8 cellular contexts compared by ENCODE assay signal in the genomic region with DNA sequence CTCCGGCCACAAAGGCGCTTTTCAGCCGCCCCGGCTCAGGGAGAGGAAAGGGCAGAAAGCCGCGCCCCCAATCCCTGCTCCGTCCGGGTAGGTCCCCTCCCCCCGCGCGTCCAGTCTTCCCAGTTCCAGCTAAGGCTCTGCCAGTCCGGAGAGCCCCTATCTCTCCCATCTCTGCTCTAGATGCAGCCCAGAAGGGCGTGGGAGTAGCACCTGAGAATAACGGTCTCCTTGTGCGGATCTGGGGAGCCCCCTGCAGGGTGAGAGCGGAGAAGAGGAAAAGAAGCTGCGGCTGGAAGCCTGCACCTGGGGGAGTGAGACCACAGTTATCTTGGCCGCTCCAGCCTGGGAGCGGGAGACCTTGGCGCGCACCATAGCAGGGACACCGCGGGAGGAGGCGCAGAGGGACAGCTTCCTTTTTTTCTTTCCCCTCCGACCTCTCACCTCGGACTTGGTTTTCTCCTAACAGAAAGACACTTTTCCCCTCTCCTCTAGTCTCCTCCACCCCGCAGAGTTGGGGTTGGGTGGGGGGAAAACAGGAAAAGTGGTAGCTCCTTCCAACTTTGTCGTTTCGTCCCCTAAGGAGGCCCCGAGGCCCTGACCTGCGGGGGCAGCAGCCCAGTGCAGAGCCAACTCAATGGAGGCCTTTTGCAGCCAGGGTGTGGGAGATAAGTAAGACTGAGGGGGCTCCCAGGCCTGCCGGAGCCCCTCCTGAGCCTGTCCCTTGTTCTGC. TPM values are rescaled to one million over a fixed set of nuclear protein-coding genes. Genes with fewer than 3 reads are reported as not detected.
DNase-seq lines count a peak whose midpoint lies in the region; TF ChIP-seq lines count a peak whose summit lies in the region.

No MANE protein-coding gene starts in this region.

- peak; percentile 56; the same call in 1 of the 2 replicates for TF ChIP-seq CTCF in GM12875 (IDR thresholded peaks at IDR 0.05; ENCODE audit: borderline replicate concordance, insufficient read depth, low read depth, low read length)
- TF ChIP-seq CTCF in fibroblast of lung (conservative IDR thresholded peaks at IDR 0.05 in 1 of 2, IDR thresholded peaks at IDR 0.05 in 1 of 2; ENCODE audit: low read depth in 1 of 2, low read length in 2 of 2), result peak; percentile 39 to 55
- TF ChIP-seq CTCF in osteoblast (IDR thresholded peaks at IDR 0.05; ENCODE audit: extremely low read depth, low read depth, low read length), result peak; percentile 29
- TF ChIP-seq CTCF in vagina (IDR thresholded peaks at IDR 0.05), result no peak

- no peak overlapping the region for H3K4me3 ChIP-seq in GM12875 (ENCODE audit: low read depth, low read length)
- H3K4me3 ChIP-seq in fibroblast of lung (replicated peaks in 1 of 4; ENCODE audit: control extremely low read depth in 1 of 4, insufficient read depth in 1 of 4, low read depth in 3 of 4, low read length in 4 of 4), result peak overlapping the region; percentile 16 to 50 (median 30)
- peak overlapping the region; percentile 55 for H3K4me3 ChIP-seq in osteoblast (ENCODE audit: insufficient read depth, low read length)
- H3K4me3 ChIP-seq in vagina, result peak overlapping the region; percentile 14 to 21

- H3K9me3 ChIP-seq in fibroblast of lung (ENCODE audit: control insufficient read depth, insufficient read depth, low read depth, low read length) (no peaks in the 10 kb centered on the region), osteoblast (ENCODE audit: low read depth, low read length) (no peaks in the 10 kb centered on the region), vagina (no peaks in the 10 kb centered on the region)

- H3K79me2 ChIP-seq in fibroblast of lung (ENCODE audit: control insufficient read depth, insufficient read depth, low read length) (no peaks in the 10 kb centered on the region), osteoblast (ENCODE audit: insufficient read depth, low read length) (no peaks in the 10 kb centered on the region)

- intact Hi-C loops in vagina (cut with DNase I), result loop anchor here (10.0 kb wide), 1 partner anchor 143 kb away; no protein-coding TSS in a partner anchor

- DNase-seq in NCI-H460 (ENCODE audit: extremely low read depth, low read depth) (peak; percentile 40), activated T-cell treated with anti-CD3 and anti-CD28 coated beads for 24 hours (ENCODE audit: low read depth) (peak; percentile 44), fibroblast of lung (ENCODE audit: low read depth in 2 of 2) (no peak), osteoblast (ENCODE audit: insufficient read length, low spot score, missing footprints) (peak; percentile 95), vagina (ENCODE audit: extremely low spot score in 2 of 2) (no peak), NOMO-1 (lab: John Stamatoyannopoulos, UW; ENCODE audit: unreplicated experiment in 2 of 2) (no peak), DMS79 (lab: John Stamatoyannopoulos, UW) (no peak)

- H3K27ac ChIP-seq in fibroblast of lung (ENCODE audit: insufficient read depth, low read length), result no peak overlapping the region
- no peak overlapping the region for H3K27ac ChIP-seq in osteoblast (ENCODE audit: low read depth, low read length)
- H3K27ac ChIP-seq in vagina, result no peak overlapping the region

- no peaks in the 10 kb centered on the region for H3K36me3 ChIP-seq in fibroblast of lung (ENCODE audit: control insufficient read depth, insufficient read depth, low read length)
- peaks cover 8% of the 10 kb centered on the region for H3K36me3 ChIP-seq in osteoblast (ENCODE audit: insufficient read depth, low read length)
- H3K36me3 ChIP-seq in vagina, result peaks cover 0 to 5% of the 10 kb centered on the region in 2 donors

- no peak overlapping the region for H3K9ac ChIP-seq in fibroblast of lung (ENCODE audit: insufficient read depth, low read length)

- peak overlapping the region; percentile 77 for H3K4me2 ChIP-seq in fibroblast of lung (ENCODE audit: extremely low read depth, insufficient read depth, low read length)
- H3K4me2 ChIP-seq in osteoblast (ENCODE audit: insufficient read depth, low read length), result peak overlapping the region; percentile 72

- H3K27me3 ChIP-seq in fibroblast of lung (ENCODE audit: control insufficient read depth, insufficient read depth, low read length), result peaks cover 21% of the 10 kb centered on the region
- peaks cover 53% of the 10 kb centered on the region for H3K27me3 ChIP-seq in osteoblast (ENCODE audit: insufficient read depth, low read length)
- no peaks in the 10 kb centered on the region for H3K27me3 ChIP-seq in vagina

- H2AFZ ChIP-seq in fibroblast of lung (ENCODE audit: low read length), result no peak overlapping the region
- peak overlapping the region; percentile 46 for H2AFZ ChIP-seq in osteoblast (ENCODE audit: low read length)

- H3K4me1 ChIP-seq in fibroblast of lung (ENCODE audit: control insufficient read depth, extremely low read depth, insufficient read depth, low read length), result peaks cover 9% of the 10 kb centered on the region
- H3K4me1 ChIP-seq in osteoblast (ENCODE audit: insufficient read depth, low read length), result peaks cover 11% of the 10 kb centered on the region
- peaks cover 59% of the 10 kb centered on the region for H3K4me1 ChIP-seq in vagina

- no peak for TF ChIP-seq POLR2A in vagina (IDR thresholded peaks at IDR 0.05)

- no peaks in the 10 kb centered on the region for H4K20me1 ChIP-seq in fibroblast of lung (ENCODE audit: control insufficient read depth, extremely low read depth, insufficient read depth, low read length)
- peaks cover 2% of the 10 kb centered on the region for H4K20me1 ChIP-seq in osteoblast (ENCODE audit: insufficient read depth, low read length)

RNA-seq across cellular contexts. Expression of a gene that starts 2.4 kb away (rescaled TPM):
- total RNA-seq in NCI-H460 (2014; rRNA removed; shearing (Covaris generic)), result 0.07 TPM in 1 of 2 replicates, not detected in the other
- not detected in 2 replicates for polyA plus RNA-seq in NCI-H460 (2014; cell fraction: nucleus; rRNA removed)
- total RNA-seq in fibroblast of lung (under 0.01 TPM in 2 replicates), osteoblast (under 0.01 TPM in 1 of 2 replicates, not detected in the other), vagina (1.5 TPM)
- 0.01 TPM in 2 replicates for polyA plus RNA-seq in fibroblast of lung
- polyA plus RNA-seq in fibroblast of lung (2012), result not detected in 2 replicates
- not detected in 2 replicates for polyA minus RNA-seq in fibroblast of lung (ENCODE audit: low replicate concordance)

RNA-seq across cellular contexts. Expression of a gene that starts 18.4 kb away (rescaled TPM):
- total RNA-seq in NCI-H460 (2014; rRNA removed; shearing (Covaris generic)), result 34.0 and 35.6 TPM in 2 replicates
- polyA plus RNA-seq in NCI-H460 (2014; cell fraction: nucleus; rRNA removed), result 62.7 and 83.6 TPM in 2 replicates
- total RNA-seq in fibroblast of lung (53.2 and 54.2 TPM in 2 replicates), osteoblast (57.2 and 60.4 TPM in 2 replicates), vagina (53.3 TPM)
- polyA plus RNA-seq in fibroblast of lung, result 28.0 and 30.9 TPM in 2 replicates
- 28.2 and 29.8 TPM in 2 replicates for polyA plus RNA-seq in fibroblast of lung (2012)
- polyA minus RNA-seq in fibroblast of lung (ENCODE audit: low replicate concordance), result 45.6 and 115 TPM in 2 replicates

RNA-seq across cellular contexts. Expression of a gene that starts 22.5 kb away (rescaled TPM):
- 3.6 and 5.1 TPM in 2 replicates for total RNA-seq in NCI-H460 (2014; rRNA removed; shearing (Covaris generic))
- 11.0 and 11.6 TPM in 2 replicates for polyA plus RNA-seq in NCI-H460 (2014; cell fraction: nucleus; rRNA removed)
- total RNA-seq in fibroblast of lung, result 0.33 and 0.51 TPM in 2 replicates
- polyA plus RNA-seq in fibroblast of lung, result 0.28 and 0.41 TPM in 2 replicates
- 0.37 and 0.39 TPM in 2 replicates for polyA plus RNA-seq in fibroblast of lung (2012)
- polyA minus RNA-seq in fibroblast of lung (ENCODE audit: low replicate concordance), result not detected in 2 replicates
- total RNA-seq in osteoblast, result 0.72 and 0.88 TPM in 2 replicates
- total RNA-seq in vagina, result 1.7 TPM

RNA-seq across cellular contexts. Expression of a gene that starts 31.7 kb away (rescaled TPM):
- total RNA-seq in NCI-H460 (2014; rRNA removed; shearing (Covaris generic)), result 19.1 and 21.0 TPM in 2 replicates
- polyA plus RNA-seq in NCI-H460 (2014; cell fraction: nucleus; rRNA removed), result 19.8 and 47.4 TPM in 2 replicates
- total RNA-seq in fibroblast of lung (21.1 and 33.0 TPM in 2 replicates), osteoblast (24.6 and 28.6 TPM in 2 replicates), vagina (38.8 TPM)
- 7.3 and 10.0 TPM in 2 replicates for polyA plus RNA-seq in fibroblast of lung
- polyA plus RNA-seq in fibroblast of lung (2012), result 13.4 and 14.1 TPM in 2 replicates
- 41.0 and 50.0 TPM in 2 replicates for polyA minus RNA-seq in fibroblast of lung (ENCODE audit: low replicate concordance)

RNA-seq across cellular contexts. Expression of a gene that starts 38.9 kb away (rescaled TPM):
- 1,553 and 1,790 TPM in 2 replicates for total RNA-seq in NCI-H460 (2014; rRNA removed; shearing (Covaris generic))
- 1,998 and 2,024 TPM in 2 replicates for polyA plus RNA-seq in NCI-H460 (2014; cell fraction: nucleus; rRNA removed)
- total RNA-seq in fibroblast of lung, result 656 and 1,258 TPM in 2 replicates
- 3,083 and 6,675 TPM in 2 replicates for polyA plus RNA-seq in fibroblast of lung
- 1,678 and 3,646 TPM in 2 replicates for polyA plus RNA-seq in fibroblast of lung (2012)
- 4,720 and 8,882 TPM in 2 replicates for polyA minus RNA-seq in fibroblast of lung (ENCODE audit: low replicate concordance)
- total RNA-seq in osteoblast, result 578 and 616 TPM in 2 replicates
- total RNA-seq in vagina, result 638 TPM

Comparison
In these comparisons a context has a peak if more than half of its experiments do, and no peak if none do; other contexts are left out.
1. CTCF ChIP-seq: peak in GM12875 (single experiment), fibroblast of lung (2 of 2) and osteoblast (single experiment); none in vagina (0 of 3).
2. DNase-seq: peak in NCI-H460 (single experiment), activated T-cell treated with anti-CD3 and anti-CD28 coated beads for 24 hours (single experiment) and osteoblast (single experiment); none in fibroblast of lung (0 of 2), vagina (0 of 2), NOMO-1 (0 of 2) and DMS79 (single experiment).